ENCODE assay signal across 21 cellular contexts in genomic region chr5:69288069-69288468, GRCh38.
"Had no signal": no experiment of that assay in that cellular context is flagged by ENCODE, and none has a peak within 500 bp of the region (broad histone marks: within the 10 kb centered on the region; RNA-seq: fewer than 3 reads in every experiment).

No MANE protein-coding gene starts in this region.

- H3K27ac ChIP-seq: dorsolateral prefrontal cortex, foreskin keratinocyte, left ventricle myocardium inferior, lower lobe of right lung, psoas muscle, spleen, testis, tibial nerve, upper lobe of right lung had no signal

- DNase-seq: cortex of kidney; dorsolateral prefrontal cortex; effector memory CD8-positive, alpha-beta T cell; foreskin keratinocyte; kidney; left cardiac atrium; left ventricle myocardium inferior; lower lobe of right lung; midbrain; psoas muscle; retina; spleen; stimulated activated CD4-positive, alpha-beta T cell treated with anti-CD3 and anti-CD28 coated beads, Interleukin-2, amount 100 ng/mL, for 24 hours; stimulated activated CD4-positive, alpha-beta T cell treated with anti-CD3 and anti-CD28 coated beads, Interleukin-4, amount 100 ng/mL, for 4 hours; stimulated activated naive B cell treated with anti-CD40 and anti-IgM and Interleukin-4, amounts not matched to agents 10 μg/mL and 1 μg/mL and 100 μg/mL, for 72 hours; stimulated activated naive CD8-positive, alpha-beta T cell treated with anti-CD3 and anti-CD28 coated beads, Interleukin-15, amount 100 ng/mL, for 72 hours; testis; upper lobe of right lung had no signal

- FAIRE-seq: kidney had no signal

- H3K4me3 ChIP-seq: dorsolateral prefrontal cortex, left ventricle myocardium inferior, lower lobe of right lung, psoas muscle, spleen, testis, tibial nerve, upper lobe of right lung had no signal

- H3K9me3 ChIP-seq: left ventricle myocardium inferior, lower lobe of right lung, psoas muscle, spleen, testis, tibial nerve, upper lobe of right lung had no signal

- H3K27me3 ChIP-seq: dorsolateral prefrontal cortex, foreskin keratinocyte, spleen, testis, tibial nerve, upper lobe of right lung had no signal

- ATAC-seq: effector memory CD8-positive, alpha-beta T cell; foreskin keratinocyte; left cardiac atrium; lower lobe of right lung; natural killer cell treated with Interleukin-12 subunit alpha and Interleukin-12 subunit beta and Interleukin-15 and Interleukin-18, amount 100 ng/mL, for 72 hours; psoas muscle; sciatic nerve; upper lobe of right lung had no signal

- H3K4me1 ChIP-seq: foreskin keratinocyte, left ventricle myocardium inferior, lower lobe of right lung, spleen, testis, tibial nerve, upper lobe of right lung had no signal
